In the genomic region with DNA sequence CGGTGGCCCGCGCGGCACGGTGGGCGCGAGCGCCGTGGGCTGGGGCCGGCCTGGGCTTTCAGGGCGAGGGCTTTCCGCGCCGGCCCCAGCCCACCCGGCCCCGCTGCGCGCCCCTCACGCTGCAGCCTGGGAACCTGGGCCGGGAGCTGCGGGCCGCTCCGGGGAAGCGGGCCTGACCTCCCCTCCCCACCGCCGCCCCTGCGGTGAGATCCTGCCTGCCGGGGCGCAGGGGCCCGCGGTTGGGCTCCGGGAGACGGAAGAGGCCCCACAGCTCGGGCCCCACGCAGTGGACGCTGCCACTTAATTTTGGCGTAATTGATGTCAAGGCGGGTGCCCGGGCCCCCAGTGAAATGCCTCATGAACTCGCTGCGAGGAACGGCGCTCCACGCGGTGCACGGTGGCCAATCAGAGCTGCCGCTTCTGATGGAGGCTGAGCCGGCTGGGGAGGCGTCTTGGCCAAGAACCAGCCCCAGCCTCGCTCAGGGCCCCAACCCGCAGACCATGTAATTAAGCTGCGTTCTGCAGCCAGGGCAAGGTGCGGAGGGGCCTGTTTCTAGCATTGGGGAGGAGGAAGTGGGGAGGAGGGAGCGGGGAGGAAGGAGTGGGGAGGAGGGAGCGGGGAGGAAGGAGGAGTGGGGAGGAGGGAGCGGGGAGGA, we compare ENCODE assay signal across 8 cellular contexts.
A peak's percentile ranks its signal among the peaks of the same experiment; 100 is the strongest.
DNase-seq lines count a peak whose midpoint lies in the region; ATAC-seq, FAIRE-seq and TF ChIP-seq lines count a peak whose summit lies in the region.

No MANE protein-coding gene starts in this region.

- TF ChIP-seq CTCF in pancreas (IDR thresholded peaks at IDR 0.05): no peak

- DNase-seq in CD1c-positive myeloid dendritic cell (ENCODE audit: extremely low spot score) (peak; percentile 48), KBM-7 (peak; percentile 28), activated T-cell treated with anti-CD3 and anti-CD28 coated beads for 4 hours (peak; percentile 50), foreskin melanocyte (peak; percentile 2), pancreas (peak in 2 of 6 donors; percentile 58 to 66), SIG-M5 treated with dmso at 0.1 percent for 504 hours (lab: John Stamatoyannopoulos, UW; ENCODE audit: unreplicated experiment) (no peak), NCI-H2171 treated with DMSO at 0.1 percent for 48 hours (lab: John Stamatoyannopoulos, UW) (no peak)

- FAIRE-seq in pancreas (lab: Jason Lieb, UNC): no peak

- intact Hi-C loops in pancreas (cut with DNase I): no loop called here

- H3K4me3 ChIP-seq in pancreas: peak overlapping the region; percentile 33 to 65 (median 44)
- H3K4me3 ChIP-seq in thymus (ENCODE audit: low read length): peak overlapping the region; percentile 80

- in situ Hi-C loops in KBM-7 (cut with MboI; ENCODE audit: low pct_unique_long_range_greater_than_20kb, low sequenced_read_pairs): no loop called here

- H3K36me3 ChIP-seq in pancreas (no peaks in the 10 kb centered on the region), thymus (ENCODE audit: control insufficient read depth, insufficient read depth) (no peaks in the 10 kb centered on the region)

- WGBS in pancreas, 2 donors: 7% methylated on average over 52 to 56 of the region's 56 CpGs
- 5% methylated on average over 56 of the region's 56 CpGs for WGBS in thymus

- H3K4me1 ChIP-seq in pancreas: no peaks in the 10 kb centered on the region
- peaks cover 4% of the 10 kb centered on the region for H3K4me1 ChIP-seq in thymus (ENCODE audit: control insufficient read depth, insufficient read depth, low read length)

- ATAC-seq in pancreas: no peak

- H3K9me3 ChIP-seq in pancreas: no peaks in the 10 kb centered on the region
- H3K9me3 ChIP-seq in thymus (ENCODE audit: control insufficient read depth): no peaks in the 10 kb centered on the region

- H3K27me3 ChIP-seq in pancreas (no peaks in the 10 kb centered on the region), thymus (ENCODE audit: control insufficient read depth, insufficient read depth) (peaks cover 2% of the 10 kb centered on the region)

- no peak overlapping the region for H3K27ac ChIP-seq in pancreas
- no peak overlapping the region for H3K27ac ChIP-seq in thymus (ENCODE audit: low read depth)

Comparison
In these comparisons a context has a peak if more than half of its experiments do, and no peak if none do; other contexts are left out.
1. DNase-seq: peak in CD1c-positive myeloid dendritic cell (single experiment), KBM-7 (single experiment), activated T-cell treated with anti-CD3 and anti-CD28 coated beads for 4 hours (single experiment) and foreskin melanocyte (single experiment); none in SIG-M5 treated with dmso at 0.1 percent for 504 hours (single experiment) and NCI-H2171 treated with DMSO at 0.1 percent for 48 hours (single experiment).